Comparison of ENCODE assay signal across 8 cellular contexts in the genomic region with DNA sequence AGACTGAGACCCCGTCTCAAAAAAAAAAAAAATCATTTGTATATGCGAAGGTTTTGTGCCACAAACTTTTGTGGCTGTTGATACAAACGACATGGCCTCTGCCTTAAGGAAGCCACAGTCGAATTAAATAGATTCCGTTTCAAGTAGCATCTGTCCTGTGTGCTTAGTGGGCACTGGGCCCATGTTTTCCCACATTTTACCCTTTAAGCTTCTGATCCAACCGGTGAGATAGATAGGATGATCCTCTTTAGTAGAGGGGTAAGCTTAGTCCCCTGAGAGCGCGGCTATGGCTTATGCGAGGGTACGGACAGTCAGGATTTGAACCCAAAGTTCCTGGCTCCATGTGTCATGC. TPM values are rescaled to one million over a fixed set of nuclear protein-coding genes. Genes with fewer than 3 reads are reported as not detected.
DNase-seq lines count a peak whose midpoint lies in the region; ATAC-seq, FAIRE-seq and TF ChIP-seq lines count a peak whose summit lies in the region.

No MANE protein-coding gene starts in this region.

- H2AFZ ChIP-seq in HepG2 (ENCODE audit: low read length), result no peak overlapping the region

- TF ChIP-seq POLR2A in HepG2 (IDR thresholded peaks at IDR 0.05; ENCODE audit: insufficient read depth in 1 of 2, low read depth in 2 of 2, low read length in 2 of 2) (no peak), tibial nerve (IDR thresholded peaks at IDR 0.05) (no peak)

- peak overlapping the region; percentile 97 for H3K4me2 ChIP-seq in HepG2 (ENCODE audit: low read depth, low read length)

- no peaks in the 10 kb centered on the region for H4K20me1 ChIP-seq in HepG2 (ENCODE audit: insufficient read depth, low read length)

- in situ Hi-C loops in HepG2 (cut with HindIII; ENCODE audit: extremely low pct_ligation_motif_present, low pct_unique_long_range_greater_than_20kb), result loop anchor here (5.0 kb wide), 1 partner anchor 34 kb away; a partner anchor contains a TSS

- no peaks in the 10 kb centered on the region; a peak in 1 of 5 replicates for H3K27me3 ChIP-seq in HepG2 (ENCODE audit: control insufficient read depth in 1 of 2, insufficient read depth in 2 of 2, low read length in 2 of 2)
- H3K27me3 ChIP-seq in tibial nerve, result peaks cover 0 to 7% of the 10 kb centered on the region in 2 donors

- H3K4me1 Mint-ChIP-seq in activated T-cell treated with anti-CD3 and anti-CD28 coated beads, Interleukin-2, amount 50 U/mL, for 24 hours (ENCODE audit: low read depth), result peaks cover 25% of the 10 kb centered on the region
- peaks cover 15% of the 10 kb centered on the region for H3K4me1 Mint-ChIP-seq in activated naive CD8-positive, alpha-beta T cell treated with anti-CD3 and anti-CD28 coated beads, Interleukin-2, amount 10 ng/mL, durations not matched to agents 7 days and 5 days

- TF ChIP-seq RAD21 in HepG2 (CRISPR knock-in tag; IDR thresholded peaks at IDR 0.05), result no peak

- no peak for DNase-seq in activated T-cell treated with anti-CD3 and anti-CD28 coated beads, Interleukin-2, amount 50 U/mL, for 24 hours
- no peak for DNase-seq in activated T-cell treated with anti-CD3 and anti-CD28 coated beads, Interleukin-2, amount 50 U/mL, for 48 hours
- DNase-seq in activated naive CD8-positive, alpha-beta T cell treated with anti-CD3 and anti-CD28 coated beads, Interleukin-2, amount 10 ng/mL, durations not matched to agents 7 days and 5 days, result no peak
- no peak for DNase-seq in HepG2 (ENCODE audit: low spot score)
- DNase-seq in tibial nerve (ENCODE audit: low spot score in 2 of 2), result no peak
- DNase-seq in HCEC 1CT, result no peak
- DNase-seq in HPDE6-E6E7 (ENCODE audit: extremely low spot score), result no peak
- DNase-seq in KG1 (lab: John Stamatoyannopoulos, UW), result no peak

- no peaks in the 10 kb centered on the region for H3K27me3 Mint-ChIP-seq in activated T-cell treated with anti-CD3 and anti-CD28 coated beads, Interleukin-2, amount 50 U/mL, for 24 hours
- H3K27me3 Mint-ChIP-seq in activated naive CD8-positive, alpha-beta T cell treated with anti-CD3 and anti-CD28 coated beads, Interleukin-2, amount 10 ng/mL, durations not matched to agents 7 days and 5 days, result no peaks in the 10 kb centered on the region

- CTCF ChIA-PET in HepG2 (lab: Yijun Ruan, JAX; ENCODE audit: low intra/inter-chr PET ratio, low total read pairs), result no interaction called here

- ATAC-seq in activated naive CD8-positive, alpha-beta T cell treated with anti-CD3 and anti-CD28 coated beads, Interleukin-2, amount 10 ng/mL, durations not matched to agents 7 days and 5 days (ENCODE audit: low read depth), result no peak
- no peak for ATAC-seq in HepG2

- POLR2A ChIA-PET in activated naive CD8-positive, alpha-beta T cell treated with anti-CD3 and anti-CD28 coated beads, Interleukin-2, amount 10 ng/mL, durations not matched to agents 7 days and 5 days (lab: Charles Lee), result interaction anchor here (0.5 to 3.4 kb wide), 14 partner anchors 13 to 295 kb away, joined by 3 to 72 read pairs (median 4); a partner anchor contains a TSS
- POLR2A ChIA-PET in HepG2 (lab: Yijun Ruan, JAX), result interaction anchor here (0.8 to 4.6 kb wide), 16 partner anchors 9 to 446 kb away, joined by 3 to 47 read pairs (median 4); a partner anchor contains a TSS

- peaks cover 56% of the 10 kb centered on the region for H3K4me1 ChIP-seq in HepG2 (ENCODE audit: insufficient read depth, low read length)
- H3K4me1 ChIP-seq in tibial nerve, result peaks cover 0 to 18% (median 4%) of the 10 kb centered on the region in 4 donors

- FAIRE-seq in HepG2 (lab: Jason Lieb, UNC), result no peak

- peak overlapping the region; percentile 80 for H3K9ac ChIP-seq in HepG2 (ENCODE audit: insufficient read depth, low read depth, low read length)

- no peaks in the 10 kb centered on the region for H3K9me3 Mint-ChIP-seq in activated T-cell treated with anti-CD3 and anti-CD28 coated beads, Interleukin-2, amount 50 U/mL, for 24 hours
- H3K9me3 Mint-ChIP-seq in activated naive CD8-positive, alpha-beta T cell treated with anti-CD3 and anti-CD28 coated beads, Interleukin-2, amount 10 ng/mL, durations not matched to agents 7 days and 5 days, result no peaks in the 10 kb centered on the region

- intact Hi-C loops in HepG2 (cut with micrococcal nuclease; ENCODE audit: unreplicated experiment), result loop anchor here (5.0 kb wide), 3 partner anchors 34 to 59 kb away; a partner anchor contains a TSS

- H3K79me2 ChIP-seq in HepG2 (ENCODE audit: insufficient read depth, low read length), result no peaks in the 10 kb centered on the region

- H3K36me3 Mint-ChIP-seq in activated T-cell treated with anti-CD3 and anti-CD28 coated beads, Interleukin-2, amount 50 U/mL, for 24 hours (ENCODE audit: low read depth), result peaks cover 8% of the 10 kb centered on the region
- H3K36me3 Mint-ChIP-seq in activated naive CD8-positive, alpha-beta T cell treated with anti-CD3 and anti-CD28 coated beads, Interleukin-2, amount 10 ng/mL, durations not matched to agents 7 days and 5 days, result peaks cover 4% of the 10 kb centered on the region

- TF ChIP-seq EP300 in HepG2 (IDR thresholded peaks at IDR 0.05; ENCODE audit: low read depth in 2 of 2, low read length in 2 of 2) (no peak), HepG2 (CRISPR knock-in tag; IDR thresholded peaks at IDR 0.05; ENCODE audit: borderline replicate concordance) (no peak), tibial nerve (IDR thresholded peaks at IDR 0.05) (no peak)

- BruUV-seq in HepG2 (replicated peaks; lab: Mats Ljungman, UMichigan), result no TSS peak

- peak overlapping the region; percentile 65 to 87 (median 80) for H3K4me3 ChIP-seq in HepG2 (replicated peaks in 1 of 3; ENCODE audit: insufficient read depth in 1 of 3, low read depth in 2 of 3, low read length in 3 of 3)
- H3K4me3 ChIP-seq in tibial nerve, result peak overlapping the region; percentile 77 to 93 (median 84)

- WGBS in HepG2 (ENCODE audit: low lambda C conversion rate), result 59% methylated on average over 10 of the region's 10 CpGs
- 59 to 64% methylated on average over 10 of the region's 10 CpGs for WGBS in tibial nerve, 2 donors

- H3K36me3 ChIP-seq in HepG2 (replicated peaks in 1 of 2; ENCODE audit: control insufficient read depth in 1 of 2, insufficient read depth in 2 of 2, low read length in 2 of 2), result no peaks in the 10 kb centered on the region
- H3K36me3 ChIP-seq in tibial nerve, result peaks cover 0 to 16% (median 0%) of the 10 kb centered on the region in 3 donors

- H3K27ac ChIP-seq in HepG2 (ENCODE audit: extremely low read length, insufficient read depth, low read length) (peak overlapping the region; percentile 81), tibial nerve (peak overlapping the region; percentile 88 to 99 (median 96))

- peak overlapping the region; percentile 91 for H3K27ac Mint-ChIP-seq in activated T-cell treated with anti-CD3 and anti-CD28 coated beads, Interleukin-2, amount 50 U/mL, for 24 hours
- H3K27ac Mint-ChIP-seq in activated naive CD8-positive, alpha-beta T cell treated with anti-CD3 and anti-CD28 coated beads, Interleukin-2, amount 10 ng/mL, durations not matched to agents 7 days and 5 days, result peak overlapping the region; percentile 87

- H3K9me3 ChIP-seq in HepG2 (ENCODE audit: low read length) (no peaks in the 10 kb centered on the region), tibial nerve (no peaks in the 10 kb centered on the region)

- TF ChIP-seq CTCF in HepG2 (CRISPR knock-in tag; IDR thresholded peaks at IDR 0.05) (no peak), tibial nerve (IDR thresholded peaks at IDR 0.05) (no peak)

- peak overlapping the region; percentile 82 for H3K4me3 Mint-ChIP-seq in activated T-cell treated with anti-CD3 and anti-CD28 coated beads, Interleukin-2, amount 50 U/mL, for 24 hours
- peak overlapping the region; percentile 81 for H3K4me3 Mint-ChIP-seq in activated naive CD8-positive, alpha-beta T cell treated with anti-CD3 and anti-CD28 coated beads, Interleukin-2, amount 10 ng/mL, durations not matched to agents 7 days and 5 days

RNA-seq across cellular contexts. Expression of a gene that starts 0.8 kb away (rescaled TPM):
- 10 to 100 TPM; 67.8 to 74.5 TPM for total RNA-seq in activated naive CD8-positive, alpha-beta T cell treated with anti-CD3 and anti-CD28 coated beads, Interleukin-2, amount 10 ng/mL, durations not matched to agents 7 days and 5 days
- total RNA-seq in HepG2 (2016; rRNA removed; fragmentation: Illumina TruSeq; extraction: Trizol), result 64.5 and 105 TPM in 2 replicates
- 761 and 811 TPM in 2 replicates for total RNA-seq in HepG2 (2016; cell fraction: cytosol; rRNA removed; fragmentation: Illumina TruSeq; extraction: Trizol; ENCODE audit: low read depth)
- total RNA-seq in HepG2 (2016; cell fraction: insoluble cytoplasmic fraction; rRNA removed; fragmentation: Illumina TruSeq; extraction: Trizol), result 62.0 and 109 TPM in 2 replicates
- total RNA-seq in HepG2 (2016; cell fraction: membrane; rRNA removed; fragmentation: Illumina TruSeq; extraction: Trizol), result 407 and 415 TPM in 2 replicates
- total RNA-seq in HepG2 (2016; cell fraction: nucleus; rRNA removed; fragmentation: Illumina TruSeq; extraction: Trizol), result 62.1 and 65.6 TPM in 2 replicates
- 115 and 151 TPM in 2 replicates for polyA plus RNA-seq in HepG2 (2011; rRNA removed)
- polyA plus RNA-seq in HepG2 (2011; cell fraction: cytosol; rRNA removed), result 126 and 145 TPM in 2 replicates
- polyA plus RNA-seq in HepG2 (2011; cell fraction: nucleus; rRNA removed), result 259 and 324 TPM in 2 replicates
- polyA plus RNA-seq in HepG2 (2012), result 94.7 and 126 TPM in 2 replicates
- polyA plus RNA-seq in HepG2 (2016; cell fraction: cytosol; fragmentation: Illumina TruSeq; extraction: Trizol; ENCODE audit: low read depth), result 761 and 764 TPM in 2 replicates
- 53.8 and 60.5 TPM in 2 replicates for polyA plus RNA-seq in HepG2 (2016; cell fraction: insoluble cytoplasmic fraction; fragmentation: Illumina TruSeq; extraction: Trizol; ENCODE audit: low read depth)
- polyA plus RNA-seq in HepG2 (2016; cell fraction: membrane; fragmentation: Illumina TruSeq; extraction: Trizol; ENCODE audit: low read depth), result 363 and 365 TPM in 2 replicates
- 104 and 107 TPM in 2 replicates for polyA plus RNA-seq in HepG2 (2016; cell fraction: nucleus; fragmentation: Illumina TruSeq; extraction: Trizol; ENCODE audit: insufficient read depth, low read depth)
- polyA minus RNA-seq in HepG2 (2011; rRNA and poly(A)+ RNA removed; ENCODE audit: low replicate concordance), result 49.5 and 97.0 TPM in 2 replicates
- polyA minus RNA-seq in HepG2 (2011; cell fraction: cytosol; rRNA and poly(A)+ RNA removed), result 34.3 and 40.4 TPM in 2 replicates
- polyA minus RNA-seq in HepG2 (2011; cell fraction: nucleus; rRNA and poly(A)+ RNA removed), result 48.5 and 65.4 TPM in 2 replicates
- total RNA-seq in tibial nerve, result 100 to 1,000 TPM in 2 of 4 donors, 10 to 100 TPM in 2; 83.1 to 144 (median 103) TPM

RNA-seq across cellular contexts. Expression of a gene that starts 12.6 kb away (rescaled TPM):
- total RNA-seq in activated naive CD8-positive, alpha-beta T cell treated with anti-CD3 and anti-CD28 coated beads, Interleukin-2, amount 10 ng/mL, durations not matched to agents 7 days and 5 days, result 10 to 100 TPM; 51.6 to 53.4 TPM
- total RNA-seq in HepG2 (2016; rRNA removed; fragmentation: Illumina TruSeq; extraction: Trizol) (27.6 and 43.2 TPM in 2 replicates), tibial nerve (10 to 100 TPM; 51.3 to 88.8 (median 66.0) TPM)
- total RNA-seq in HepG2 (2016; cell fraction: cytosol; rRNA removed; fragmentation: Illumina TruSeq; extraction: Trizol; ENCODE audit: low read depth), result 7.5 and 7.7 TPM in 2 replicates
- 23.0 and 42.5 TPM in 2 replicates for total RNA-seq in HepG2 (2016; cell fraction: insoluble cytoplasmic fraction; rRNA removed; fragmentation: Illumina TruSeq; extraction: Trizol)
- 15.4 TPM in 2 replicates for total RNA-seq in HepG2 (2016; cell fraction: membrane; rRNA removed; fragmentation: Illumina TruSeq; extraction: Trizol)
- 36.7 and 42.5 TPM in 2 replicates for total RNA-seq in HepG2 (2016; cell fraction: nucleus; rRNA removed; fragmentation: Illumina TruSeq; extraction: Trizol)
- polyA plus RNA-seq in HepG2 (2011; rRNA removed), result 17.4 and 24.8 TPM in 2 replicates
- polyA plus RNA-seq in HepG2 (2011; cell fraction: cytosol; rRNA removed), result 10.9 and 13.5 TPM in 2 replicates
- polyA plus RNA-seq in HepG2 (2011; cell fraction: nucleus; rRNA removed), result 101 and 105 TPM in 2 replicates
- 15.5 and 21.1 TPM in 2 replicates for polyA plus RNA-seq in HepG2 (2012)
- 1.7 and 1.9 TPM in 2 replicates for polyA plus RNA-seq in HepG2 (2016; cell fraction: cytosol; fragmentation: Illumina TruSeq; extraction: Trizol; ENCODE audit: low read depth)
- 15.8 and 17.9 TPM in 2 replicates for polyA plus RNA-seq in HepG2 (2016; cell fraction: insoluble cytoplasmic fraction; fragmentation: Illumina TruSeq; extraction: Trizol; ENCODE audit: low read depth)
- 3.8 and 4.5 TPM in 2 replicates for polyA plus RNA-seq in HepG2 (2016; cell fraction: membrane; fragmentation: Illumina TruSeq; extraction: Trizol; ENCODE audit: low read depth)
- polyA plus RNA-seq in HepG2 (2016; cell fraction: nucleus; fragmentation: Illumina TruSeq; extraction: Trizol; ENCODE audit: insufficient read depth, low read depth), result 80.3 and 83.9 TPM in 2 replicates
- 28.3 and 32.0 TPM in 2 replicates for polyA minus RNA-seq in HepG2 (2011; rRNA and poly(A)+ RNA removed; ENCODE audit: low replicate concordance)
- polyA minus RNA-seq in HepG2 (2011; cell fraction: cytosol; rRNA and poly(A)+ RNA removed), result 14.9 and 15.1 TPM in 2 replicates
- 27.7 and 31.1 TPM in 2 replicates for polyA minus RNA-seq in HepG2 (2011; cell fraction: nucleus; rRNA and poly(A)+ RNA removed)

RNA-seq across cellular contexts. Expression of a gene that starts 34.3 kb away (rescaled TPM):
- total RNA-seq in activated naive CD8-positive, alpha-beta T cell treated with anti-CD3 and anti-CD28 coated beads, Interleukin-2, amount 10 ng/mL, durations not matched to agents 7 days and 5 days, result 10 to 100 TPM; 35.1 to 37.3 TPM
- total RNA-seq in HepG2 (2016; rRNA removed; fragmentation: Illumina TruSeq; extraction: Trizol), result 17.2 and 17.3 TPM in 2 replicates
- 14.2 TPM in 2 replicates for total RNA-seq in HepG2 (2016; cell fraction: cytosol; rRNA removed; fragmentation: Illumina TruSeq; extraction: Trizol; ENCODE audit: low read depth)
- 15.1 and 16.3 TPM in 2 replicates for total RNA-seq in HepG2 (2016; cell fraction: insoluble cytoplasmic fraction; rRNA removed; fragmentation: Illumina TruSeq; extraction: Trizol)
- 19.3 and 23.7 TPM in 2 replicates for total RNA-seq in HepG2 (2016; cell fraction: membrane; rRNA removed; fragmentation: Illumina TruSeq; extraction: Trizol)
- 8.3 and 10.3 TPM in 2 replicates for total RNA-seq in HepG2 (2016; cell fraction: nucleus; rRNA removed; fragmentation: Illumina TruSeq; extraction: Trizol)
- 12.6 and 16.3 TPM in 2 replicates for polyA plus RNA-seq in HepG2 (2011; rRNA removed)
- polyA plus RNA-seq in HepG2 (2011; cell fraction: cytosol; rRNA removed), result 12.2 and 16.8 TPM in 2 replicates
- 12.7 and 15.6 TPM in 2 replicates for polyA plus RNA-seq in HepG2 (2011; cell fraction: nucleus; rRNA removed)
- 8.7 and 10.3 TPM in 2 replicates for polyA plus RNA-seq in HepG2 (2012)
- 11.5 and 15.7 TPM in 2 replicates for polyA plus RNA-seq in HepG2 (2016; cell fraction: cytosol; fragmentation: Illumina TruSeq; extraction: Trizol; ENCODE audit: low read depth)
- polyA plus RNA-seq in HepG2 (2016; cell fraction: insoluble cytoplasmic fraction; fragmentation: Illumina TruSeq; extraction: Trizol; ENCODE audit: low read depth), result 23.3 and 25.6 TPM in 2 replicates
- 18.8 and 21.7 TPM in 2 replicates for polyA plus RNA-seq in HepG2 (2016; cell fraction: membrane; fragmentation: Illumina TruSeq; extraction: Trizol; ENCODE audit: low read depth)
- polyA plus RNA-seq in HepG2 (2016; cell fraction: nucleus; fragmentation: Illumina TruSeq; extraction: Trizol; ENCODE audit: insufficient read depth, low read depth), result 21.5 and 22.8 TPM in 2 replicates
- 7.0 and 15.9 TPM in 2 replicates for polyA minus RNA-seq in HepG2 (2011; rRNA and poly(A)+ RNA removed; ENCODE audit: low replicate concordance)
- polyA minus RNA-seq in HepG2 (2011; cell fraction: cytosol; rRNA and poly(A)+ RNA removed), result 3.3 and 7.2 TPM in 2 replicates
- 8.4 and 11.6 TPM in 2 replicates for polyA minus RNA-seq in HepG2 (2011; cell fraction: nucleus; rRNA and poly(A)+ RNA removed)
- 10 to 100 TPM; 12.6 to 26.7 (median 22.6) TPM for total RNA-seq in tibial nerve

RNA-seq across cellular contexts. Expression of a gene that starts 34.9 kb away (rescaled TPM):
- 100 to 1,000 TPM; 113 to 118 TPM for total RNA-seq in activated naive CD8-positive, alpha-beta T cell treated with anti-CD3 and anti-CD28 coated beads, Interleukin-2, amount 10 ng/mL, durations not matched to agents 7 days and 5 days
- total RNA-seq in HepG2 (2016; rRNA removed; fragmentation: Illumina TruSeq; extraction: Trizol), result 39.5 and 45.6 TPM in 2 replicates
- 18.9 and 22.7 TPM in 2 replicates for total RNA-seq in HepG2 (2016; cell fraction: cytosol; rRNA removed; fragmentation: Illumina TruSeq; extraction: Trizol; ENCODE audit: low read depth)
- 35.1 and 45.9 TPM in 2 replicates for total RNA-seq in HepG2 (2016; cell fraction: insoluble cytoplasmic fraction; rRNA removed; fragmentation: Illumina TruSeq; extraction: Trizol)
- 25.0 and 29.9 TPM in 2 replicates for total RNA-seq in HepG2 (2016; cell fraction: membrane; rRNA removed; fragmentation: Illumina TruSeq; extraction: Trizol)
- 25.3 and 33.1 TPM in 2 replicates for total RNA-seq in HepG2 (2016; cell fraction: nucleus; rRNA removed; fragmentation: Illumina TruSeq; extraction: Trizol)
- polyA plus RNA-seq in HepG2 (2011; rRNA removed), result 25.8 and 28.4 TPM in 2 replicates
- 25.4 and 28.1 TPM in 2 replicates for polyA plus RNA-seq in HepG2 (2011; cell fraction: cytosol; rRNA removed)
- 71.2 and 71.9 TPM in 2 replicates for polyA plus RNA-seq in HepG2 (2011; cell fraction: nucleus; rRNA removed)
- 26.9 and 29.3 TPM in 2 replicates for polyA plus RNA-seq in HepG2 (2012)
- polyA plus RNA-seq in HepG2 (2016; cell fraction: cytosol; fragmentation: Illumina TruSeq; extraction: Trizol; ENCODE audit: low read depth), result 26.1 and 33.3 TPM in 2 replicates
- polyA plus RNA-seq in HepG2 (2016; cell fraction: insoluble cytoplasmic fraction; fragmentation: Illumina TruSeq; extraction: Trizol; ENCODE audit: low read depth), result 59.9 and 67.8 TPM in 2 replicates
- 33.8 and 33.9 TPM in 2 replicates for polyA plus RNA-seq in HepG2 (2016; cell fraction: membrane; fragmentation: Illumina TruSeq; extraction: Trizol; ENCODE audit: low read depth)
- polyA plus RNA-seq in HepG2 (2016; cell fraction: nucleus; fragmentation: Illumina TruSeq; extraction: Trizol; ENCODE audit: insufficient read depth, low read depth), result 83.7 and 87.4 TPM in 2 replicates
- 9.4 and 17.6 TPM in 2 replicates for polyA minus RNA-seq in HepG2 (2011; rRNA and poly(A)+ RNA removed; ENCODE audit: low replicate concordance)
- polyA minus RNA-seq in HepG2 (2011; cell fraction: cytosol; rRNA and poly(A)+ RNA removed), result 5.5 and 10.9 TPM in 2 replicates
- polyA minus RNA-seq in HepG2 (2011; cell fraction: nucleus; rRNA and poly(A)+ RNA removed), result 15.3 and 21.1 TPM in 2 replicates
- 10 to 100 TPM; 36.6 to 60.4 (median 51.6) TPM for total RNA-seq in tibial nerve

RNA-seq across cellular contexts. Expression of a gene that starts 35.1 kb away (rescaled TPM):
- 10 to 100 TPM; 49.7 to 50.0 TPM for total RNA-seq in activated naive CD8-positive, alpha-beta T cell treated with anti-CD3 and anti-CD28 coated beads, Interleukin-2, amount 10 ng/mL, durations not matched to agents 7 days and 5 days
- 3.9 and 6.3 TPM in 2 replicates for total RNA-seq in HepG2 (2016; rRNA removed; fragmentation: Illumina TruSeq; extraction: Trizol)
- 5.8 and 7.7 TPM in 2 replicates for total RNA-seq in HepG2 (2016; cell fraction: cytosol; rRNA removed; fragmentation: Illumina TruSeq; extraction: Trizol; ENCODE audit: low read depth)
- 2.8 and 7.4 TPM in 2 replicates for total RNA-seq in HepG2 (2016; cell fraction: insoluble cytoplasmic fraction; rRNA removed; fragmentation: Illumina TruSeq; extraction: Trizol)
- 7.3 and 8.6 TPM in 2 replicates for total RNA-seq in HepG2 (2016; cell fraction: membrane; rRNA removed; fragmentation: Illumina TruSeq; extraction: Trizol)
- total RNA-seq in HepG2 (2016; cell fraction: nucleus; rRNA removed; fragmentation: Illumina TruSeq; extraction: Trizol), result 9.6 and 9.7 TPM in 2 replicates
- polyA plus RNA-seq in HepG2 (2011; rRNA removed), result 14.7 and 15.2 TPM in 2 replicates
- 8.7 and 10.2 TPM in 2 replicates for polyA plus RNA-seq in HepG2 (2011; cell fraction: cytosol; rRNA removed)
- polyA plus RNA-seq in HepG2 (2011; cell fraction: nucleus; rRNA removed), result 37.3 and 41.9 TPM in 2 replicates
- polyA plus RNA-seq in HepG2 (2012), result 8.8 and 11.0 TPM in 2 replicates
- polyA plus RNA-seq in HepG2 (2016; cell fraction: cytosol; fragmentation: Illumina TruSeq; extraction: Trizol; ENCODE audit: low read depth), result 5.4 and 7.2 TPM in 2 replicates
- 6.8 and 8.7 TPM in 2 replicates for polyA plus RNA-seq in HepG2 (2016; cell fraction: insoluble cytoplasmic fraction; fragmentation: Illumina TruSeq; extraction: Trizol; ENCODE audit: low read depth)
- polyA plus RNA-seq in HepG2 (2016; cell fraction: membrane; fragmentation: Illumina TruSeq; extraction: Trizol; ENCODE audit: low read depth), result 8.5 and 8.9 TPM in 2 replicates
- 31.0 and 34.1 TPM in 2 replicates for polyA plus RNA-seq in HepG2 (2016; cell fraction: nucleus; fragmentation: Illumina TruSeq; extraction: Trizol; ENCODE audit: insufficient read depth, low read depth)
- polyA minus RNA-seq in HepG2 (2011; rRNA and poly(A)+ RNA removed; ENCODE audit: low replicate concordance), result 17.9 and 20.7 TPM in 2 replicates
- polyA minus RNA-seq in HepG2 (2011; cell fraction: cytosol; rRNA and poly(A)+ RNA removed), result 4.5 and 5.2 TPM in 2 replicates
- 18.8 and 20.0 TPM in 2 replicates for polyA minus RNA-seq in HepG2 (2011; cell fraction: nucleus; rRNA and poly(A)+ RNA removed)
- 10 to 100 TPM; 31.0 to 81.0 (median 38.7) TPM for total RNA-seq in tibial nerve
